ENCODE assay signal across 8 cellular contexts in the genomic region with DNA sequence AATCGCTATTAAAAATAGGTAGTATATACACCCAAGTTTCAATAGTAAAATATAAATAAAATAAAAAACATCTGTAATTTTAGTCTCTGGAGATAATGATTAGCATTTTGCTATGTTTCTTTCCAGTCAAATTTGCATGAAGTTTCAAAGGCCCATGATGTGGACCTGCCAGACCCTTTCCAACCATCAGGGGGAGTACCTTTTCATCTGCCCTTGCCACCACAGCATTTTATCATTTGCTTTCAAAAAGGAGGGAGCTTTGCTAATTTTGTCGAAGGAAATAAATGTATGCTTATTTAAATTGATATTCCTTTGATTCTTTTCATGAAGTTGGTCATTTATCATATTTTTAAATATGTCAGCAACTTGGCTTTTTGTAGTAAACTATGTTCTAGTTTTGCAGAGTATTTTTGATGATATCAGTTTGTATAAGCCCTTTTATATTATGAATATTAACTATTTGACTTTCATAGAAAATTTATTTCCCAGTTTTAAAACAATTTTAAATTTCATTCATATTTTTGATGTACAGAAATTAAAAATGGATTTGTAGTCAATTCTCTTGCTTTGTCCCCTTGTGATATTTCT.
DNase-seq lines count a peak whose midpoint lies in the region; ATAC-seq and TF ChIP-seq lines count a peak whose summit lies in the region.

No MANE protein-coding gene starts in this region.

- H3K9me3 ChIP-seq in DOHH2 (ENCODE audit: control insufficient read depth, insufficient read depth, low read length) (no peaks in the 10 kb centered on the region), gastroesophageal sphincter (no peaks in the 10 kb centered on the region)

- no peaks in the 10 kb centered on the region for H3K27me3 Mint-ChIP-seq in activated B cell treated with CpG ODN at 0.5 μM for 24 hours

- intact Hi-C loops in activated B cell treated with CpG ODN at 0.5 μM for 24 hours (cut with micrococcal nuclease), result loop anchor here (1.0 to 5.0 kb wide), 5 partner anchors 117 to 897 kb away; a partner anchor contains a TSS

- 50 to 83% methylated on average over 2 of the region's 2 CpGs for WGBS in gastroesophageal sphincter (ENCODE audit: low coverage in 1 of 2), 2 donors

- no peaks in the 10 kb centered on the region for H3K4me1 ChIP-seq in DOHH2 (ENCODE audit: control insufficient read depth, low read length)
- no peaks in the 10 kb centered on the region for H3K4me1 ChIP-seq in gastroesophageal sphincter

- no peaks in the 10 kb centered on the region for H3K27me3 ChIP-seq in DOHH2 (ENCODE audit: control insufficient read depth, low read length)
- no peaks in the 10 kb centered on the region for H3K27me3 ChIP-seq in gastroesophageal sphincter

- TF ChIP-seq EP300 in gastroesophageal sphincter (IDR thresholded peaks at IDR 0.05), result no peak

- H3K79me2 ChIP-seq in DOHH2 (ENCODE audit: control insufficient read depth, low read length), result no peaks in the 10 kb centered on the region

- peak; percentile 65 for DNase-seq in KBM-7
- DNase-seq in activated B cell treated with CpG ODN at 0.5 μM for 24 hours, result no peak
- DNase-seq in left lobe of liver (ENCODE audit: low spot score), result no peak

- H3K4me2 ChIP-seq in DOHH2 (ENCODE audit: low read length), result no peak overlapping the region

- H3K36me3 Mint-ChIP-seq in activated B cell treated with CpG ODN at 0.5 μM for 24 hours (ENCODE audit: low read depth), result peaks cover 47% of the 10 kb centered on the region

- no peaks in the 10 kb centered on the region for H3F3A ChIP-seq in DOHH2 (ENCODE audit: control insufficient read depth, insufficient read depth)

- no peak overlapping the region for H3K27ac Mint-ChIP-seq in activated B cell treated with CpG ODN at 0.5 μM for 24 hours

- no peaks in the 10 kb centered on the region for H3K9me2 ChIP-seq in DOHH2 (replicated peaks; ENCODE audit: control insufficient read depth, low read length)

- TF ChIP-seq POLR2A in gastroesophageal sphincter (IDR thresholded peaks at IDR 0.05), result no peak

- POLR2A ChIA-PET in activated B cell treated with CpG ODN at 0.5 μM for 24 hours (lab: Charles Lee), result no interaction called here

- H3K9me3 Mint-ChIP-seq in activated B cell treated with CpG ODN at 0.5 μM for 24 hours, result no peaks in the 10 kb centered on the region

- no peak overlapping the region for H3K27ac ChIP-seq in 22Rv1
- H3K27ac ChIP-seq in DOHH2 (ENCODE audit: low read depth, low read length), result no peak overlapping the region
- H3K27ac ChIP-seq in gastroesophageal sphincter, result no peak overlapping the region

- H4K20me1 ChIP-seq in DOHH2 (ENCODE audit: control insufficient read depth, insufficient read depth, low read depth, low read length), result no peaks in the 10 kb centered on the region

- CTCF ChIA-PET in activated B cell treated with CpG ODN at 0.5 μM for 24 hours (lab: Charles Lee), result interaction anchor here (0.6 to 1.0 kb wide), 2 partner anchors 26 to 465 kb away, joined by 3 read pairs; no protein-coding TSS in a partner anchor

- no peak overlapping the region for H3K4me3 Mint-ChIP-seq in activated B cell treated with CpG ODN at 0.5 μM for 24 hours

- H3K4me1 Mint-ChIP-seq in activated B cell treated with CpG ODN at 0.5 μM for 24 hours, result no peaks in the 10 kb centered on the region

- no peak overlapping the region for H3K4me3 ChIP-seq in DOHH2 (ENCODE audit: low read length)
- H3K4me3 ChIP-seq in gastroesophageal sphincter, result no peak overlapping the region

- H3K36me3 ChIP-seq in DOHH2 (ENCODE audit: control insufficient read depth, low read length), result peaks cover 25% of the 10 kb centered on the region
- peaks cover 0 to 50% of the 10 kb centered on the region in 2 donors for H3K36me3 ChIP-seq in gastroesophageal sphincter

- in situ Hi-C loops in KBM-7 (cut with MboI; ENCODE audit: low pct_unique_long_range_greater_than_20kb, low sequenced_read_pairs), result no loop called here

- TF ChIP-seq CTCF in 22Rv1 (IDR thresholded peaks at IDR 0.05) (peak; percentile 79), DOHH2 (IDR thresholded peaks at IDR 0.05; ENCODE audit: low read depth, low read length, poor library complexity, severe bottlenecking) (peak; percentile 65), activated B cell treated with CpG ODN at 0.5 μM for 24 hours (IDR thresholded peaks at IDR 0.05) (peak; percentile 92), gastroesophageal sphincter (IDR thresholded peaks at IDR 0.05) (peak in 1 of 4 experiments; percentile 36)

- ATAC-seq in activated B cell treated with CpG ODN at 0.5 μM for 24 hours (ENCODE audit: low read depth) (no peak), left lobe of liver (peak; percentile 60), GM19397 (IDR thresholded peaks at IDR 0.05; ENCODE audit: unreplicated experiment) (no peak), gastroesophageal sphincter (no peak), GM21367 (IDR thresholded peaks at IDR 0.05; ENCODE audit: unreplicated experiment) (no peak)
